1 cellular context compared by ENCODE assay signal in the genomic region with DNA sequence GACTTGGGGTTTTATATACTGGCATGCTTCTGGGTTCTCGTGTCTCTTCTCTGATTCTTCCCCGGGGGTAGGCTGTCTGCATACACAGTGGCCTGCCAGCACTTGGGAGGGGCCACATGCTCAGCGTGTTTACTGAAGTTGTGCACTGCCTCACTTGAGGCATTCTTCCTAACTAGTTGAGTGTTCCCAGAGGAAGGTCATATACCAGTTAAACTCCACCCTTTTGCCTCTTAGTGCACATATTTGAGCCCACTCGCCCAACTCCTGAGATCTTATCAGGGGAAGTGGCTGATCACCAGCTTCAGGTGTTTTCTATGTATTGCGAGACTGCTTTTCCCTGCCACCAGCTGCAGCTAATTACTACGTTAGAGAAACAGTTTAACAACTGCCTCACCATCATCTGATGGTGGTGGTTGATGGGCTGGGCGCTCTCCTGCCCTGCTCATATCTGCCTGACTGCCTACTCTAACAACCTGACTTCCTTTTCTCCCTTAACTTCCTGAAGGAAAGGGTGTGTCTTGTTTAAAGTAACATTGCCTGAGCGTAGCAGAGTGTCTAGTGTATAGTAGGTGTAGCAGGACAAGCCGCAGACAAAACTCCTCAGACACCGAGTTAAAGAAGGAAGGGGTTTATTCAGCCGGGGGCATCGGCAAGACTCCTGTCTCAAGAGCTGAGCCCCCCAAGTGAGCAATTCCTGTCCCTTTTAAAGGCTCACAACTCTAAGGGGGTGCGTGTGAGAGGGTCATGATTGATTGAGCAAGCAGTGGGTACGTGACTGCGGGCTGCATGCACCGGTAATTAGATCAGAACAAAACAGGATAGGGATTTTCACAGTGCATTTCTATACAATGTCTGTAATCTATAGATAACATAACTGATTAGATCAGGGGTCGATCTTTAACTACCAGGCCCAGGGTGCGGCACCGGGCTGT.
TF ChIP-seq lines count a peak whose summit lies in the region.

No MANE protein-coding gene starts in this region.

TF ChIP-seq in K562, 482 proteins besides CTCF, POLR2A, EP300 and RAD21 (continued from another document):
- no peak for TF ChIP-seq ZFP91 (CRISPR knock-in tag; IDR thresholded peaks at IDR 0.05)
- TF ChIP-seq MYC (IDR thresholded peaks at IDR 0.05; ENCODE audit: low read depth, low read length): no peak
- no peak for TF ChIP-seq MYC (CRISPR knock-in tag; IDR thresholded peaks at IDR 0.05; ENCODE audit: borderline replicate concordance, low read depth)
- no peak for TF ChIP-seq MNT (conservative IDR thresholded peaks at IDR 0.05)
- TF ChIP-seq TOE1 (IDR thresholded peaks at IDR 0.05; ENCODE audit: borderline replicate concordance): no peak
- no peak for TF ChIP-seq TOE1 (CRISPR knock-in tag; IDR thresholded peaks at IDR 0.05; ENCODE audit: borderline replicate concordance, low read depth)
